Comparison of ENCODE assay signal across 27 cellular contexts in the genomic region with DNA sequence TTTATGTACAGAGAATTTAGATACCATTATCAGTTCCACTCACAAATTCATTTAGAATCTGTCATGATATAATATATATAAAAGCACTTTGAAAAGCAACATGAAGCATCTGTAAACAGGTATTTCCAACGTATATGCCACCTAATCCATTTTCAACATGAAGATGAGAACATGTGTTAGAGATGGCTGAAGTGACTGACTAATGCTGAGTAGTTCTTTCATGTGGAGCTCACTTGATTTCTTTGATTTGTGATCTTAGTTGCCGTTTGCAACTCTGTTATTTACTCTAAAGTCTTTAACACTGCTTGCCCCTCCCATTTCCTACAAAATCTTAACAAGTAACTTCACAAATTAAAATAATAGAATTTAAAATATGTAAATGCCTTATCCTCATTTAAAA.
DNase-seq lines count a peak whose midpoint lies in the region; ATAC-seq, FAIRE-seq and TF ChIP-seq lines count a peak whose summit lies in the region.
"Had no signal": no experiment of that assay in that cellular context is flagged by ENCODE, and none has a peak within 500 bp of the region (broad histone marks: within the 10 kb centered on the region; RNA-seq: fewer than 3 reads in every experiment).

No MANE protein-coding gene starts in this region.

- in situ Hi-C loops in IMR-90 (cut with MboI; ENCODE audit: low sequenced_read_pairs) = no loop called here

- H3K9ac ChIP-seq in IMR-90 (ENCODE audit: low read depth, low read length) (no peak overlapping the region), keratinocyte (ENCODE audit: control insufficient read depth, extremely low read depth, insufficient read depth, low read length) (no peak overlapping the region)

- dilution Hi-C loops in IMR-90 (cut with HindIII; ENCODE audit: low sequenced_read_pairs, unreplicated experiment) (no loop called here), keratinocyte (cut with MboI; ENCODE audit: extremely low pct_ligation_motif_present, low sequenced_read_pairs) (no loop called here)

- no peak overlapping the region for H2AFZ ChIP-seq in IMR-90 (replicated peaks; ENCODE audit: low read length, poor library complexity)
- no peak overlapping the region for H2AFZ ChIP-seq in keratinocyte (ENCODE audit: control insufficient read depth, low read length)
- H2AFZ ChIP-seq: PC-9 had no signal

- H3K23ac ChIP-seq in IMR-90 (ENCODE audit: low read depth, low read length) = no peak overlapping the region

- H3K56ac ChIP-seq in IMR-90 (ENCODE audit: extremely low read depth, insufficient read depth, low read length) = no peak overlapping the region

- H3K4me1 ChIP-seq in IMR-90 (ENCODE audit: control insufficient read depth, insufficient read depth, low read length) = no peaks in the 10 kb centered on the region
- H3K4me1 ChIP-seq in keratinocyte (ENCODE audit: control insufficient read depth, extremely low read depth, insufficient read depth, low read length) = no peaks in the 10 kb centered on the region

- no peak overlapping the region for H3K4me2 ChIP-seq in IMR-90 (ENCODE audit: low read depth, low read length)
- H3K4me2 ChIP-seq in keratinocyte (ENCODE audit: control insufficient read depth, extremely low read depth, insufficient read depth, low read depth, low read length) = no peak overlapping the region
- H3K4me2 ChIP-seq: PC-9 had no signal

- no peaks in the 10 kb centered on the region for H3K79me2 ChIP-seq in keratinocyte (ENCODE audit: control insufficient read depth, insufficient read depth, low read length)

- no peak overlapping the region for H2BK120ac ChIP-seq in IMR-90 (ENCODE audit: low read depth, low read length)

- no peak overlapping the region for H2AK5ac ChIP-seq in IMR-90 (ENCODE audit: low read depth, low read length)

- no peak overlapping the region for H3K14ac ChIP-seq in IMR-90 (replicated peaks; ENCODE audit: low read depth, low read length)

- H3K36me3 Mint-ChIP-seq in stimulated activated effector memory CD8-positive, alpha-beta T cell treated with anti-CD3 and anti-CD28 coated beads, Interleukin-12 subunit alpha, Interleukin-12 subunit beta, amount 100 ng/mL, for 72 hours = no peaks in the 10 kb centered on the region
- H3K36me3 Mint-ChIP-seq: CD8-positive, alpha-beta T cell had no signal

- H2AK9ac ChIP-seq in IMR-90 (replicated peaks; ENCODE audit: low read depth, low read length, poor library complexity) = no peak overlapping the region

- H3K18ac ChIP-seq in IMR-90 (ENCODE audit: low read depth, low read length) = no peak overlapping the region

- no peak overlapping the region for H2BK15ac ChIP-seq in IMR-90 (ENCODE audit: low read depth, low read length)

- no peak overlapping the region for H4K8ac ChIP-seq in IMR-90 (ENCODE audit: low read depth in 2 of 2, low read length in 2 of 2)

- H3K9me1 ChIP-seq in IMR-90 (ENCODE audit: insufficient read depth, low read length) = no peaks in the 10 kb centered on the region
- H3K9me1 ChIP-seq in keratinocyte (ENCODE audit: control insufficient read depth, extremely low read depth, insufficient read depth, low read length) = no peaks in the 10 kb centered on the region

- FAIRE-seq in keratinocyte (lab: Jason Lieb, UNC) = peak; percentile 59
- FAIRE-seq: GM12891, H1, HepG2, K562 had no signal

- H3K27ac ChIP-seq in IMR-90 (ENCODE audit: insufficient read depth, low read length) (no peak overlapping the region), keratinocyte (ENCODE audit: control insufficient read depth, insufficient read depth, low read length) (no peak overlapping the region), dorsolateral prefrontal cortex (no peak overlapping the region)
- H3K27ac ChIP-seq: C4-2B, PC-9 had no signal

- no peak overlapping the region for H2BK20ac ChIP-seq in IMR-90 (ENCODE audit: low read depth, low read length)

- H3K4me3 Mint-ChIP-seq in stimulated activated effector memory CD8-positive, alpha-beta T cell treated with anti-CD3 and anti-CD28 coated beads, Interleukin-12 subunit alpha, Interleukin-12 subunit beta, amount 100 ng/mL, for 72 hours = no peak overlapping the region
- H3K4me3 Mint-ChIP-seq: B cell; CD8-positive, alpha-beta T cell had no signal

- H3K36me3 ChIP-seq in IMR-90 (ENCODE audit: control insufficient read depth, insufficient read depth, low read length) = no peaks in the 10 kb centered on the region; the same call in 1 of the 2 replicates
- H3K36me3 ChIP-seq in keratinocyte (ENCODE audit: control insufficient read depth in 2 of 2, extremely low read depth in 1 of 2, insufficient read depth in 2 of 2, low read length in 2 of 2) = peaks cover 0 to 1% of the 10 kb centered on the region in 2 experiments

- POLR2A ChIA-PET in IMR-90 (lab: Charles Lee; ENCODE audit: unreplicated experiment) = no interaction called here

- H4K20me1 ChIP-seq in IMR-90 (ENCODE audit: insufficient read depth, low read length) = no peaks in the 10 kb centered on the region
- no peaks in the 10 kb centered on the region for H4K20me1 ChIP-seq in keratinocyte (ENCODE audit: control insufficient read depth, extremely low read depth, insufficient read depth, low read length)

- no peak for TF ChIP-seq POLR2A in IMR-90 (IDR thresholded peaks at IDR 0.05; ENCODE audit: low read depth, low read length)

- no CpG with 5 or more reads among the region's 2 CpGs for WGBS in IMR-90 (ENCODE audit: extremely low coverage in 2 of 2, insufficient read length in 1 of 2), 2 experiments

- TF ChIP-seq CTCF in IMR-90 (conservative IDR thresholded peaks at IDR 0.05; ENCODE audit: low read depth, low read length) (no peak), epithelial cell of esophagus (IDR thresholded peaks at IDR 0.05; ENCODE audit: insufficient read depth, low read depth, low read length, missing control alignments) (no peak), keratinocyte (optimal IDR thresholded peaks at IDR 0.05 in 1 of 3, IDR thresholded peaks at IDR 0.05 in 1 of 3, conservative IDR thresholded peaks at IDR 0.05 in 1 of 3; ENCODE audit: extremely low read depth in 1 of 3, insufficient read depth in 2 of 3, low read length in 3 of 3) (no peak), dorsolateral prefrontal cortex (IDR thresholded peaks at IDR 0.05 in 54 of 56, conservative IDR thresholded peaks at IDR 0.05 in 2 of 56; ENCODE audit: low read depth in 1 of 56, partially characterized antibody in 56 of 56) (no peak)

- H2BK5ac ChIP-seq in IMR-90 (ENCODE audit: low read depth, low read length, poor library complexity, severe bottlenecking) = no peak overlapping the region

- H3K27ac Mint-ChIP-seq in stimulated activated effector memory CD8-positive, alpha-beta T cell treated with anti-CD3 and anti-CD28 coated beads, Interleukin-12 subunit alpha, Interleukin-12 subunit beta, amount 100 ng/mL, for 72 hours = no peak overlapping the region
- H3K27ac Mint-ChIP-seq: B cell; CD8-positive, alpha-beta T cell had no signal

- intact Hi-C loops in IMR-90 (cut with micrococcal nuclease) = no loop called here
- intact Hi-C loops in dorsolateral prefrontal cortex (cut with DNase I) = no loop called here

- H3K27me3 ChIP-seq in IMR-90 (ENCODE audit: control insufficient read depth, insufficient read depth, low read length) (no peaks in the 10 kb centered on the region), keratinocyte (ENCODE audit: control insufficient read depth, extremely low read depth, insufficient read depth, low read length) (no peaks in the 10 kb centered on the region), dorsolateral prefrontal cortex (no peaks in the 10 kb centered on the region)
- H3K27me3 ChIP-seq: MG63 had no signal

- H3K9me3 Mint-ChIP-seq in stimulated activated effector memory CD8-positive, alpha-beta T cell treated with anti-CD3 and anti-CD28 coated beads, Interleukin-12 subunit alpha, Interleukin-12 subunit beta, amount 100 ng/mL, for 72 hours = no peaks in the 10 kb centered on the region
- H3K9me3 Mint-ChIP-seq: CD8-positive, alpha-beta T cell had no signal

- H3K9me3 ChIP-seq in IMR-90 (ENCODE audit: control insufficient read depth, insufficient read depth, low read length) (no peaks in the 10 kb centered on the region), keratinocyte (ENCODE audit: control insufficient read depth, low read depth, low read length) (no peaks in the 10 kb centered on the region)
- H3K9me3 ChIP-seq: Caco-2, MG63 had no signal

- DNase-seq in ELR (ENCODE audit: low read depth) = peak; percentile 35
- peak; percentile 36 for DNase-seq in IMR-90
- DNase-seq in epithelial cell of esophagus (ENCODE audit: low read depth) = peak; percentile 52
- DNase-seq in keratinocyte (ENCODE audit: low read depth, low spot score) = no peak
- no peak for DNase-seq in activated CD8-positive, alpha-beta memory T cell treated with anti-CD3 and anti-CD28 coated beads for 24 hours
- no peak for DNase-seq in stimulated activated effector memory CD8-positive, alpha-beta T cell treated with anti-CD3 and anti-CD28 coated beads, Interleukin-12 subunit alpha, Interleukin-12 subunit beta, amount 100 ng/mL, for 72 hours (ENCODE audit: low spot score in 2 of 2)
- DNase-seq in dorsolateral prefrontal cortex = no peak
- DNase-seq: Caco-2; CD8-positive, alpha-beta T cell; DMS79; EL; GF-D8; Kasumi-1; MG63; NCI-H1694; NCI-H2081; NCI-H2227 treated with DMSO at 0.1 percent for 48 hours; NCI-H526 treated with DMSO at 0.1 percent for 48 hours; PC-9; Right ventricle myocardium superior; RPMI8226 had no signal

- no peak overlapping the region for H3K4ac ChIP-seq in IMR-90 (ENCODE audit: low read depth, low read length)

- no peak overlapping the region for H3K4me3 ChIP-seq in IMR-90 (ENCODE audit: insufficient read depth, low read depth, low read length)
- no peak overlapping the region for H3K4me3 ChIP-seq in epithelial cell of esophagus (ENCODE audit: low read length)
- H3K4me3 ChIP-seq in keratinocyte (ENCODE audit: control insufficient read depth in 2 of 3, extremely low read depth in 1 of 3, insufficient read depth in 2 of 3, low read depth in 1 of 3, low read length in 3 of 3) = no peak overlapping the region
- no peak overlapping the region for H3K4me3 ChIP-seq in dorsolateral prefrontal cortex
- H3K4me3 ChIP-seq: K562, MG63, PC-9 had no signal

- no peak for TF ChIP-seq RAD21 in IMR-90 (IDR thresholded peaks at IDR 0.05; ENCODE audit: low read length)

- CTCF ChIA-PET in IMR-90 (lab: Yijun Ruan, JAX) = interaction anchor here (0.7 kb wide), 1 partner anchor 9 kb away, joined by 4 read pairs; no protein-coding TSS in a partner anchor

- peaks cover 8% of the 10 kb centered on the region for H3K4me1 Mint-ChIP-seq in stimulated activated effector memory CD8-positive, alpha-beta T cell treated with anti-CD3 and anti-CD28 coated beads, Interleukin-12 subunit alpha, Interleukin-12 subunit beta, amount 100 ng/mL, for 72 hours
- H3K4me1 Mint-ChIP-seq: B cell had no signal

- no peak overlapping the region for H4K5ac ChIP-seq in IMR-90 (ENCODE audit: low read depth, low read length)

- peaks cover 0 to 4% of the 10 kb centered on the region in 2 experiments; a peak in 1 of 4 replicates for H3K79me1 ChIP-seq in IMR-90 (ENCODE audit: low read depth in 1 of 2, low read length in 2 of 2)

- no peak overlapping the region for H4K91ac ChIP-seq in IMR-90 (ENCODE audit: insufficient read depth, low read depth, low read length)

- no TSS peak for BruUV-seq in IMR-90 (replicated peaks; lab: Mats Ljungman, UMichigan)

- no peak for ATAC-seq in IMR-90 (ENCODE audit: low read depth)
- ATAC-seq in stimulated activated effector memory CD8-positive, alpha-beta T cell treated with anti-CD3 and anti-CD28 coated beads, Interleukin-12 subunit alpha, Interleukin-12 subunit beta, amount 100 ng/mL, for 72 hours = no peak
- ATAC-seq: CD8-positive, alpha-beta T cell; HepG2; K562 had no signal

Comparison
In these comparisons a context has a peak if more than half of its experiments do, and no peak if none do; other contexts are left out.
1. DNase-seq: peak in ELR (single experiment), IMR-90 (single experiment) and epithelial cell of esophagus (single experiment); none in keratinocyte (single experiment), activated CD8-positive, alpha-beta memory T cell treated with anti-CD3 and anti-CD28 coated beads for 24 hours (single experiment), stimulated activated effector memory CD8-positive, alpha-beta T cell treated with anti-CD3 and anti-CD28 coated beads, Interleukin-12 subunit alpha, Interleukin-12 subunit beta, amount 100 ng/mL, for 72 hours (0 of 2) and dorsolateral prefrontal cortex (0 of 10).